35 cellular contexts compared by ENCODE assay signal in genomic region chr2:235831755-235832154, GRCh38.
DNase-seq lines count a peak whose midpoint lies in the region; ATAC-seq, FAIRE-seq and TF ChIP-seq lines count a peak whose summit lies in the region.
"Had no signal": no experiment of that assay in that cellular context is flagged by ENCODE, and none has a peak within 500 bp of the region (broad histone marks: within the 10 kb centered on the region; RNA-seq: fewer than 3 reads in every experiment).

No MANE protein-coding gene starts in this region.

- TF ChIP-seq CTCF in HepG2 (CRISPR knock-in tag; IDR thresholded peaks at IDR 0.05), result no peak
- TF ChIP-seq CTCF in right lobe of liver (IDR thresholded peaks at IDR 0.05), result no peak
- no peak for TF ChIP-seq CTCF in HEK293 (tag by site-specific recombination; IDR thresholded peaks at IDR 0.05)
- no peak for TF ChIP-seq CTCF in keratinocyte (optimal IDR thresholded peaks at IDR 0.05 in 1 of 3, IDR thresholded peaks at IDR 0.05 in 1 of 3, conservative IDR thresholded peaks at IDR 0.05 in 1 of 3; ENCODE audit: extremely low read depth in 1 of 3, insufficient read depth in 2 of 3, low read length in 3 of 3)

- no peak overlapping the region for H2AFZ ChIP-seq in HepG2 (ENCODE audit: low read length)
- H2AFZ ChIP-seq in keratinocyte (ENCODE audit: control insufficient read depth, low read length), result no peak overlapping the region

- intact Hi-C loops in HepG2 (cut with micrococcal nuclease; ENCODE audit: unreplicated experiment) (no loop called here), right lobe of liver (cut with DNase I) (no loop called here)
- intact Hi-C loops in activated T-helper 1 cell treated with anti-CD3 and anti-CD28 coated beads, Interleukin-12 subunit alpha, Interleukin-12 subunit beta, Interleukin-2, Interleukin-4 antibody, amounts not matched to agents 30 ng/mL and 10 ng/mL and 1 ng/mL, durations not matched to agents 14 hours and 24 hours and 36 hours (cut with micrococcal nuclease), result no loop called here

- H3K36me3 Mint-ChIP-seq in activated T-helper 1 cell treated with anti-CD3 and anti-CD28 coated beads, Interleukin-12 subunit alpha, Interleukin-12 subunit beta, Interleukin-2, Interleukin-4 antibody, amounts not matched to agents 30 ng/mL and 10 ng/mL and 1 ng/mL, durations not matched to agents 14 hours and 24 hours and 36 hours (ENCODE audit: low read depth), result no peaks in the 10 kb centered on the region
- H3K36me3 Mint-ChIP-seq: CD14-positive monocyte; CD4-positive, alpha-beta memory T cell; CD4-positive, CD25-positive, alpha-beta regulatory T cell; CD8-positive, alpha-beta T cell had no signal

- no peak overlapping the region for H3K4me3 ChIP-seq in HepG2 (replicated peaks in 1 of 3; ENCODE audit: insufficient read depth in 1 of 3, low read depth in 2 of 3, low read length in 3 of 3)
- no peak overlapping the region for H3K4me3 ChIP-seq in right lobe of liver
- H3K4me3 ChIP-seq in HEK293 (ENCODE audit: low read depth, low read length), result no peak overlapping the region
- no peak overlapping the region for H3K4me3 ChIP-seq in keratinocyte (ENCODE audit: control insufficient read depth in 2 of 3, extremely low read depth in 1 of 3, insufficient read depth in 2 of 3, low read depth in 1 of 3, low read length in 3 of 3)
- H3K4me3 ChIP-seq: A549; BLaER1; BLaER1 treated with 17β-estradiol and CSF1 and Interleukin-3, amounts not matched to agents 10 nM and 100 nM had no signal

- FAIRE-seq in HepG2 (lab: Jason Lieb, UNC), result no peak
- FAIRE-seq in keratinocyte (lab: Jason Lieb, UNC), result peak; percentile 13
- FAIRE-seq: A204.1, A549, D721Med had no signal

- no peak overlapping the region for H3K4me3 Mint-ChIP-seq in activated T-helper 1 cell treated with anti-CD3 and anti-CD28 coated beads, Interleukin-12 subunit alpha, Interleukin-12 subunit beta, Interleukin-2, Interleukin-4 antibody, amounts not matched to agents 30 ng/mL and 10 ng/mL and 1 ng/mL, durations not matched to agents 14 hours and 24 hours and 36 hours
- H3K4me3 Mint-ChIP-seq: B cell; CD14-positive monocyte; CD4-positive, alpha-beta memory T cell; CD4-positive, alpha-beta T cell; CD4-positive, CD25-positive, alpha-beta regulatory T cell; CD8-positive, alpha-beta memory T cell; CD8-positive, alpha-beta T cell had no signal

- H3K27me3 ChIP-seq in HepG2 (ENCODE audit: control insufficient read depth in 1 of 2, insufficient read depth in 2 of 2, low read length in 2 of 2), result no peaks in the 10 kb centered on the region
- H3K27me3 ChIP-seq in right lobe of liver, result no peaks in the 10 kb centered on the region
- H3K27me3 ChIP-seq in keratinocyte (ENCODE audit: control insufficient read depth, extremely low read depth, insufficient read depth, low read length), result no peaks in the 10 kb centered on the region
- H3K27me3 ChIP-seq: BE2C; BLaER1; BLaER1 treated with 17β-estradiol and CSF1 and Interleukin-3, amounts not matched to agents 10 nM and 100 nM had no signal

- H3K4me1 ChIP-seq in HepG2 (ENCODE audit: insufficient read depth, low read length), result no peaks in the 10 kb centered on the region
- no peaks in the 10 kb centered on the region for H3K4me1 ChIP-seq in right lobe of liver
- H3K4me1 ChIP-seq in HEK293 (ENCODE audit: control insufficient read depth, insufficient read depth, low read length), result no peaks in the 10 kb centered on the region
- peaks cover 6% of the 10 kb centered on the region for H3K4me1 ChIP-seq in keratinocyte (ENCODE audit: control insufficient read depth, extremely low read depth, insufficient read depth, low read length)
- H3K4me1 ChIP-seq: BE2C, Caco-2 had no signal

- in situ Hi-C loops in HepG2 (cut with HindIII; ENCODE audit: extremely low pct_ligation_motif_present, low pct_unique_long_range_greater_than_20kb), result no loop called here

- no peaks in the 10 kb centered on the region for H3K27me3 Mint-ChIP-seq in activated T-helper 1 cell treated with anti-CD3 and anti-CD28 coated beads, Interleukin-12 subunit alpha, Interleukin-12 subunit beta, Interleukin-2, Interleukin-4 antibody, amounts not matched to agents 30 ng/mL and 10 ng/mL and 1 ng/mL, durations not matched to agents 14 hours and 24 hours and 36 hours (ENCODE audit: insufficient read depth)
- H3K27me3 Mint-ChIP-seq: CD8-positive, alpha-beta memory T cell had no signal

- no peak for ATAC-seq in HepG2
- ATAC-seq in right lobe of liver, result no peak
- no peak for ATAC-seq in GM21737 (IDR thresholded peaks at IDR 0.05; ENCODE audit: unreplicated experiment)
- ATAC-seq: A549; CD8-positive, alpha-beta T cell had no signal

- H3K4me2 ChIP-seq in HepG2 (ENCODE audit: low read depth, low read length), result no peak overlapping the region
- no peak overlapping the region for H3K4me2 ChIP-seq in keratinocyte (ENCODE audit: control insufficient read depth, extremely low read depth, insufficient read depth, low read depth, low read length)
- H3K4me2 ChIP-seq: A549; BLaER1; BLaER1 treated with 17β-estradiol and CSF1 and Interleukin-3, amounts not matched to agents 10 nM and 100 nM had no signal

- no peaks in the 10 kb centered on the region for H3K9me3 Mint-ChIP-seq in activated T-helper 1 cell treated with anti-CD3 and anti-CD28 coated beads, Interleukin-12 subunit alpha, Interleukin-12 subunit beta, Interleukin-2, Interleukin-4 antibody, amounts not matched to agents 30 ng/mL and 10 ng/mL and 1 ng/mL, durations not matched to agents 14 hours and 24 hours and 36 hours
- H3K9me3 Mint-ChIP-seq: CD14-positive monocyte; CD4-positive, alpha-beta memory T cell; CD4-positive, alpha-beta T cell; CD4-positive, CD25-positive, alpha-beta regulatory T cell; CD8-positive, alpha-beta memory T cell; CD8-positive, alpha-beta T cell had no signal

- dilution Hi-C loops in keratinocyte (cut with MboI; ENCODE audit: extremely low pct_ligation_motif_present, low sequenced_read_pairs), result no loop called here

- H3K9ac ChIP-seq in HepG2 (ENCODE audit: insufficient read depth, low read depth, low read length), result no peak overlapping the region
- no peak overlapping the region for H3K9ac ChIP-seq in keratinocyte (ENCODE audit: control insufficient read depth, extremely low read depth, insufficient read depth, low read length)
- H3K9ac ChIP-seq: BLaER1; BLaER1 treated with 17β-estradiol and CSF1 and Interleukin-3, amounts not matched to agents 10 nM and 100 nM had no signal

- POLR2A ChIA-PET in HepG2 (lab: Yijun Ruan, JAX), result no interaction called here
- POLR2A ChIA-PET in HEK293 (lab: Yijun Ruan, JAX), result no interaction called here

- no peak for TF ChIP-seq POLR2A in HepG2 (IDR thresholded peaks at IDR 0.05; ENCODE audit: insufficient read depth in 1 of 2, low read depth in 2 of 2, low read length in 2 of 2)
- no peak for TF ChIP-seq POLR2A in right lobe of liver (IDR thresholded peaks at IDR 0.05)

- WGBS in HepG2 (ENCODE audit: low lambda C conversion rate), result 96% methylated on average over 1 of the region's 1 CpG
- WGBS in right lobe of liver (ENCODE audit: insufficient coverage, low coverage, low lambda C conversion rate, missing lambda C conversion rate), result 70% methylated on average over 1 of the region's 1 CpG

- CTCF ChIA-PET in HepG2 (lab: Yijun Ruan, JAX; ENCODE audit: low intra/inter-chr PET ratio, low total read pairs), result no interaction called here
- CTCF ChIA-PET in HEK293 (lab: Yijun Ruan, JAX), result interaction anchor here (0.7 kb wide), 1 partner anchor 156 kb away, joined by 3 read pairs; no protein-coding TSS in a partner anchor

- no peaks in the 10 kb centered on the region; the same call in 1 of the 2 replicates for H4K20me1 ChIP-seq in HepG2 (ENCODE audit: insufficient read depth, low read length)
- no peaks in the 10 kb centered on the region for H4K20me1 ChIP-seq in keratinocyte (ENCODE audit: control insufficient read depth, extremely low read depth, insufficient read depth, low read length)

- H3K79me2 ChIP-seq in HepG2 (ENCODE audit: insufficient read depth, low read length) (no peaks in the 10 kb centered on the region), keratinocyte (ENCODE audit: control insufficient read depth, insufficient read depth, low read length) (no peaks in the 10 kb centered on the region)

- DNase-seq in HepG2 (ENCODE audit: low spot score) (no peak), right lobe of liver (no peak), keratinocyte (ENCODE audit: low read depth, low spot score) (no peak)
- DNase-seq in activated T-helper 1 cell treated with anti-CD3 and anti-CD28 coated beads, Interleukin-12 subunit alpha, Interleukin-12 subunit beta, Interleukin-2, Interleukin-4 antibody, amounts not matched to agents 30 ng/mL and 10 ng/mL and 1 ng/mL, durations not matched to agents 14 hours and 24 hours and 36 hours (ENCODE audit: low spot score), result no peak
- DNase-seq: 8988T; ACHN; AML-193; BE2C; C1 segment of cervical spinal cord; Caco-2; Calu3; CD4-positive, alpha-beta memory T cell; CD4-positive, alpha-beta T cell; CD4-positive, CD25-positive, alpha-beta regulatory T cell; CD8-positive, alpha-beta memory T cell; CD8-positive, alpha-beta T cell; COR-L47; DMS 273 treated with DMSO at 0.1 percent for 48 hours; DMS153; DMS53; DMS79; DMS79 treated with DMSO at 0.1 percent for 48 hours; DND-41; EL had no signal

- TF ChIP-seq EP300 in HepG2 (IDR thresholded peaks at IDR 0.05; ENCODE audit: low read depth in 2 of 2, low read length in 2 of 2), result no peak
- no peak for TF ChIP-seq EP300 in HepG2 (CRISPR knock-in tag; IDR thresholded peaks at IDR 0.05; ENCODE audit: borderline replicate concordance)

- H3K27ac Mint-ChIP-seq in activated T-helper 1 cell treated with anti-CD3 and anti-CD28 coated beads, Interleukin-12 subunit alpha, Interleukin-12 subunit beta, Interleukin-2, Interleukin-4 antibody, amounts not matched to agents 30 ng/mL and 10 ng/mL and 1 ng/mL, durations not matched to agents 14 hours and 24 hours and 36 hours, result no peak overlapping the region
- H3K27ac Mint-ChIP-seq: B cell; CD14-positive monocyte; CD4-positive, alpha-beta memory T cell; CD4-positive, alpha-beta T cell; CD4-positive, CD25-positive, alpha-beta regulatory T cell; CD8-positive, alpha-beta memory T cell; CD8-positive, alpha-beta T cell had no signal

- no peak for TF ChIP-seq RAD21 in HepG2 (CRISPR knock-in tag; IDR thresholded peaks at IDR 0.05)

- no peaks in the 10 kb centered on the region for H3K9me1 ChIP-seq in keratinocyte (ENCODE audit: control insufficient read depth, extremely low read depth, insufficient read depth, low read length)

- H3K9me3 ChIP-seq in HepG2 (ENCODE audit: low read length) (no peaks in the 10 kb centered on the region), right lobe of liver (no peaks in the 10 kb centered on the region), HEK293 (ENCODE audit: control insufficient read depth, insufficient read depth, low read depth, low read length) (no peaks in the 10 kb centered on the region), keratinocyte (ENCODE audit: control insufficient read depth, low read depth, low read length) (no peaks in the 10 kb centered on the region)
- H3K9me3 ChIP-seq: A549, BE2C, BLaER1, Caco-2 had no signal

- no peak overlapping the region for H3K27ac ChIP-seq in HepG2 (ENCODE audit: extremely low read length, insufficient read depth, low read length)
- no peak overlapping the region for H3K27ac ChIP-seq in right lobe of liver
- H3K27ac ChIP-seq in HEK293 (ENCODE audit: extremely low read depth, low read depth, low read length), result no peak overlapping the region
- H3K27ac ChIP-seq in keratinocyte (ENCODE audit: control insufficient read depth, insufficient read depth, low read length), result no peak overlapping the region
- H3K27ac ChIP-seq: 22Rv1; A549; BLaER1; BLaER1 treated with 17β-estradiol and CSF1 and Interleukin-3, amounts not matched to agents 10 nM and 100 nM; C4-2B had no signal

- H3K4me1 Mint-ChIP-seq in activated T-helper 1 cell treated with anti-CD3 and anti-CD28 coated beads, Interleukin-12 subunit alpha, Interleukin-12 subunit beta, Interleukin-2, Interleukin-4 antibody, amounts not matched to agents 30 ng/mL and 10 ng/mL and 1 ng/mL, durations not matched to agents 14 hours and 24 hours and 36 hours (ENCODE audit: low read depth), result no peaks in the 10 kb centered on the region
- H3K4me1 Mint-ChIP-seq: B cell; CD14-positive monocyte; CD4-positive, alpha-beta memory T cell; CD4-positive, CD25-positive, alpha-beta regulatory T cell; CD8-positive, alpha-beta memory T cell had no signal

- peaks cover 9 to 16% of the 10 kb centered on the region in 2 experiments; a peak in 3 of 5 replicates for H3K36me3 ChIP-seq in HepG2 (replicated peaks in 1 of 2; ENCODE audit: control insufficient read depth in 1 of 2, insufficient read depth in 2 of 2, low read length in 2 of 2)
- H3K36me3 ChIP-seq in right lobe of liver, result no peaks in the 10 kb centered on the region
- H3K36me3 ChIP-seq in HEK293 (ENCODE audit: control insufficient read depth in 2 of 2, insufficient read depth in 1 of 2, low read length in 2 of 2), result peaks cover 0 to 3% of the 10 kb centered on the region in 2 experiments; a peak in 1 of 3 replicates
- peaks cover 0 to 2% of the 10 kb centered on the region in 2 experiments for H3K36me3 ChIP-seq in keratinocyte (ENCODE audit: control insufficient read depth in 2 of 2, extremely low read depth in 1 of 2, insufficient read depth in 2 of 2, low read length in 2 of 2)
- H3K36me3 ChIP-seq: BE2C had no signal

- BruUV-seq in HepG2 (replicated peaks; lab: Mats Ljungman, UMichigan), result no TSS peak

Comparison
In these comparisons a context has a peak if more than half of its experiments do, and no peak if none do; other contexts are left out.
1. Of the 63 proteins assayed by ChIP-seq in both HepG2 and HEK293: peak only in HepG2: none; only in HEK293: PRDM4; in both: none; in neither: 62.